1 cellular context compared by ENCODE assay signal in genomic region chr2:230664128-230664527, GRCh38.
TF ChIP-seq lines count a peak whose summit lies in the region.

No MANE protein-coding gene starts in this region.

TF ChIP-seq in HepG2, 621 proteins besides CTCF, POLR2A, EP300 and RAD21 (continued from another document):
- TF ChIP-seq ZSCAN22 (CRISPR knock-in tag; IDR thresholded peaks at IDR 0.05) (no peak), ZNF501 (CRISPR knock-in tag; IDR thresholded peaks at IDR 0.05) (no peak), ZNF782 (CRISPR knock-in tag; IDR thresholded peaks at IDR 0.05; ENCODE audit: borderline replicate concordance) (no peak), PAXIP1 (CRISPR knock-in tag; conservative IDR thresholded peaks at IDR 0.05) (no peak), FOXM1 (CRISPR knock-in tag; IDR thresholded peaks at IDR 0.05) (no peak)
